ENCODE assay signal across 39 cellular contexts in the genomic region with DNA sequence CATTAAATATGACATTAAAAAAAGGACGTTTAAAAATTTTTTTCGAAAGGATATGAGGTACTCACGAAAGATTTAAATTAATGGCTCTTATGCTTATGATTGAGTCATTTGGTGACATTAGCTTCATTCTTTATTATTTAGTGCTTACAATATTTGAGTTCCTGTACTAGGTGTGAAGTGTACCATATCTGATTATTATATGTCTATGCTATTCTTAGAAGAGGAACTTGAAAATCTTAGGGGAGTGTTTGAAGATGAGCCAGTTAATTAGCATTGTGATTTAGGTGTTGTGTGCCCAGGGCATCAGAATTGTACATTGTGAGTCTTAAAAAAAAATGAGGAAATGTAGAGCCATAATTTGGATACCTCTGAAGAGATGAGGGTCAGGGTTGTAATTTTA.
"Had no signal": no experiment of that assay in that cellular context is flagged by ENCODE, and none has a peak within 500 bp of the region (broad histone marks: within the 10 kb centered on the region; RNA-seq: fewer than 3 reads in every experiment).

No MANE protein-coding gene starts in this region.

- H3K4me1 Mint-ChIP-seq: brain had no signal

- H3K36me3 ChIP-seq: SJSA1 had no signal

- H3K4me3 ChIP-seq: Peyer's patch, SJSA1 had no signal

- FAIRE-seq: bronchial epithelial cell, TTC549 had no signal

- H3K27me3 ChIP-seq: Peyer's patch, SJSA1 had no signal

- H3K27ac ChIP-seq: Peyer's patch, SJSA1, VCaP had no signal

- H3K4me1 ChIP-seq: Peyer's patch, SJSA1 had no signal

- H3K4me2 ChIP-seq: SK-N-SH had no signal

- H3K27me3 Mint-ChIP-seq: activated CD4-positive, alpha-beta memory T cell treated with anti-CD3 and anti-CD28 coated beads for 36 hours; activated CD4-positive, alpha-beta T cell treated with anti-CD3 and anti-CD28 coated beads for 36 hours; activated CD4-positive, alpha-beta T cell treated with anti-CD3 and anti-CD28 coated beads, Interleukin-2, amount 10 ng/mL, durations not matched to agents 7 days and 5 days; activated naive CD4-positive, alpha-beta T cell treated with anti-CD3 and anti-CD28 coated beads, Interleukin-2, amount 10 ng/mL, durations not matched to agents 7 days and 5 days; activated naive CD8-positive, alpha-beta T cell; activated naive CD8-positive, alpha-beta T cell treated with anti-CD3 and anti-CD28 coated beads, Interleukin-2, amount 50 U/mL, for 24 hours; brain had no signal

- ATAC-seq: activated CD4-positive, alpha-beta T cell treated with anti-CD3 and anti-CD28 coated beads for 36 hours; activated CD4-positive, CD25-positive, alpha-beta regulatory T cell treated with anti-CD3 and anti-CD28 coated beads, Interleukin-2, amount 50 U/mL, for 24 hours; activated naive CD8-positive, alpha-beta T cell treated with anti-CD3 and anti-CD28 coated beads, Interleukin-2, amount 50 U/mL, for 24 hours; activated T-cell treated with anti-CD3 and anti-CD28 coated beads, Interleukin-2, amount 50 U/mL, for 4 hours; PC-3 had no signal

- DNase-seq: activated CD4-positive, alpha-beta memory T cell treated with anti-CD3 and anti-CD28 coated beads for 36 hours; activated CD4-positive, alpha-beta T cell treated with anti-CD3 and anti-CD28 coated beads for 36 hours; activated CD4-positive, alpha-beta T cell treated with anti-CD3 and anti-CD28 coated beads, Interleukin-2, amount 10 ng/mL, durations not matched to agents 7 days and 5 days; activated CD8-positive, alpha-beta memory T cell treated with anti-CD3 and anti-CD28 coated beads, Interleukin-2, amount 50 U/mL, for 4 hours; activated gamma-delta T cell treated with Interleukin-2 at 50 U/mL for 16 hours; activated naive CD4-positive, alpha-beta T cell treated with anti-CD3 and anti-CD28 coated beads, Interleukin-2, amount 10 ng/mL, durations not matched to agents 7 days and 5 days; activated naive CD8-positive, alpha-beta T cell treated with anti-CD3 and anti-CD28 coated beads, Interleukin-2, amount 50 U/mL, for 24 hours; activated T-cell treated with anti-CD3 and anti-CD28 coated beads for 4 hours; activated T-cell treated with anti-CD3 and anti-CD28 coated beads, Interleukin-2, amount 50 U/mL, for 4 hours; anterior cingulate cortex; caudate nucleus; cerebellar nuclear complex; KG1; MM.1S; MV-4-11; NCI-H1092; NCI-H1436 treated with DMSO at 0.1 percent for 48 hours; NCI-H1694 treated with DMSO at 0.1 percent for 48 hours; NCI-H2029; NCI-H345; NCI-H510A; NCI-H526; NCI-H748 treated with DMSO at 0.1 percent for 48 hours; NK-92 treated with Interleukin-12 subunit alpha and Interleukin-12 subunit beta, amount 100 ng/mL, for 24 hours; PC-3; Peyer's patch; RPMI8226; SHP77 treated with DMSO at 0.1 percent for 48 hours; SK-N-SH had no signal

- H3K9me3 ChIP-seq: SJSA1, SK-N-SH had no signal

- H3K9me2 ChIP-seq: SK-N-SH had no signal

- H3K9ac ChIP-seq: SK-N-SH had no signal

- H3K27ac Mint-ChIP-seq: activated CD4-positive, alpha-beta memory T cell treated with anti-CD3 and anti-CD28 coated beads for 36 hours; activated CD4-positive, alpha-beta T cell treated with anti-CD3 and anti-CD28 coated beads for 36 hours; activated CD4-positive, alpha-beta T cell treated with anti-CD3 and anti-CD28 coated beads, Interleukin-2, amount 10 ng/mL, durations not matched to agents 7 days and 5 days; activated naive CD4-positive, alpha-beta T cell treated with anti-CD3 and anti-CD28 coated beads, Interleukin-2, amount 10 ng/mL, durations not matched to agents 7 days and 5 days; activated naive CD8-positive, alpha-beta T cell; activated naive CD8-positive, alpha-beta T cell treated with anti-CD3 and anti-CD28 coated beads, Interleukin-2, amount 50 U/mL, for 24 hours; activated T-helper 1 cell treated with anti-CD3 and anti-CD28 coated beads, Interleukin-12 subunit alpha, Interleukin-12 subunit beta, Interleukin-2, Interleukin-4 antibody, amounts not matched to agents 30 ng/mL and 10 ng/mL and 1 ng/mL, durations not matched to agents 14 hours and 24 hours and 36 hours; brain; T-helper 1 cell treated with Interleukin-12 subunit alpha and Interleukin-12 subunit beta and Interleukin-4 antibody, amounts not matched to agents 30 μg/mL and 1 μg/mL, for 36 hours; T-helper 2 cell treated with Interferon-gamma antibody and Interleukin-4, amounts not matched to agents 5 μg/mL and 100 μg/mL, for 36 hours had no signal

- H3K4me3 Mint-ChIP-seq: activated CD4-positive, alpha-beta memory T cell treated with anti-CD3 and anti-CD28 coated beads for 36 hours; activated CD4-positive, alpha-beta T cell treated with anti-CD3 and anti-CD28 coated beads for 36 hours; activated CD4-positive, alpha-beta T cell treated with anti-CD3 and anti-CD28 coated beads, Interleukin-2, amount 10 ng/mL, durations not matched to agents 7 days and 5 days; activated naive CD4-positive, alpha-beta T cell treated with anti-CD3 and anti-CD28 coated beads, Interleukin-2, amount 10 ng/mL, durations not matched to agents 7 days and 5 days; activated naive CD8-positive, alpha-beta T cell; activated naive CD8-positive, alpha-beta T cell treated with anti-CD3 and anti-CD28 coated beads, Interleukin-2, amount 50 U/mL, for 24 hours; activated T-cell treated with anti-CD3 and anti-CD28 coated beads, Interleukin-2, amount 50 U/mL, for 4 hours; activated T-helper 1 cell treated with anti-CD3 and anti-CD28 coated beads, Interleukin-12 subunit alpha, Interleukin-12 subunit beta, Interleukin-2, Interleukin-4 antibody, amounts not matched to agents 30 ng/mL and 10 ng/mL and 1 ng/mL, durations not matched to agents 14 hours and 24 hours and 36 hours; brain; T-helper 1 cell treated with Interleukin-12 subunit alpha and Interleukin-12 subunit beta and Interleukin-4 antibody, amounts not matched to agents 30 μg/mL and 1 μg/mL, for 36 hours; T-helper 2 cell treated with Interferon-gamma antibody and Interleukin-4, amounts not matched to agents 5 μg/mL and 100 μg/mL, for 36 hours had no signal
